ENCODE assay signal across 1 cellular context in the genomic region with DNA sequence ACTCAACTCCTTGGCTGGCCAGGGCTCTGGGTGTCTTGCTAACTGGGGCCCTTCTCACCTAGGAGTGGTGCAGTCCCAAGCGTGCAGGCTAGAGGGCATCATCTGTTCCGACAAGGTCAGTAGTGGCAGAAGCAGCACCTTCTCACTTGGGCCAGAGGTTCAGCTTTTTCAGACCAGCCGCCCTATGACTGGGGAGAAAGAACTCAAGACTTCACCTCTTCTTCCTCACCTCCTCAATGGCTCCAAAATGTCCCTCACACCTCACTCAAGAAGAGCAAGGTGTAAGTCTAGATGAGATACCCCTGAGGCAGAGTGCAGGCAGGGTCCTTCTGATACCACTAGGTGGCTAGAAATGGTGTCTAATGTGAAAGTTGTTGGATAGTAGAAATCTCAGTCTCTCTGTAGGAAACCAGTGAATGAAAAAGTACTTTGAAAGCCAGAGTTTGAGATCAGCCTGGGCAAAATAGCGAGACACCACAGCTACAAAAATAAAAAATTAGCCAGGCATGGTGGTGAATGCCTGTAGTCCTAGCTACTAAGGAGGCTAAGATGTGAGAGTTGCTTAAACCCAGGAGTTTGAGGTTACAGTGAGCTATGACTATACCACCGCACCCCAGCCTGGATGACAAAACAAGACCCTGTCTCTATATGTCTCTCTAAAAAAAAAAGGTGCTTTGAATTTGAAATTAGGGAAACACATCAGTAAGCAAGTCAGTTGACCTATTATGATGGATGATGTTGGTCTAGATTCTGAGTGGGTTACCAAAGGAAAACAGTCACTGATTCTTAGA.
TF ChIP-seq lines count a peak whose summit lies in the region.

No MANE protein-coding gene starts in this region.

TF ChIP-seq in IMR-90, 13 proteins besides CTCF, POLR2A, EP300 and RAD21:
- TF ChIP-seq BHLHE40 (IDR thresholded peaks at IDR 0.05; ENCODE audit: low read depth, low read length) (no peak), RFX5 (IDR thresholded peaks at IDR 0.05; ENCODE audit: low read depth, low read length) (no peak), MAZ (IDR thresholded peaks at IDR 0.05; ENCODE audit: borderline replicate concordance, low read depth, low read length) (no peak), SMC3 (IDR thresholded peaks at IDR 0.05; ENCODE audit: low read depth, low read length) (0 out of 2 replicates have a peak, but pooled peaks have one; percentile 11), CEBPB (IDR thresholded peaks at IDR 0.05; ENCODE audit: low read depth, low read length) (no peak)
- TF ChIP-seq, protein P1, sequence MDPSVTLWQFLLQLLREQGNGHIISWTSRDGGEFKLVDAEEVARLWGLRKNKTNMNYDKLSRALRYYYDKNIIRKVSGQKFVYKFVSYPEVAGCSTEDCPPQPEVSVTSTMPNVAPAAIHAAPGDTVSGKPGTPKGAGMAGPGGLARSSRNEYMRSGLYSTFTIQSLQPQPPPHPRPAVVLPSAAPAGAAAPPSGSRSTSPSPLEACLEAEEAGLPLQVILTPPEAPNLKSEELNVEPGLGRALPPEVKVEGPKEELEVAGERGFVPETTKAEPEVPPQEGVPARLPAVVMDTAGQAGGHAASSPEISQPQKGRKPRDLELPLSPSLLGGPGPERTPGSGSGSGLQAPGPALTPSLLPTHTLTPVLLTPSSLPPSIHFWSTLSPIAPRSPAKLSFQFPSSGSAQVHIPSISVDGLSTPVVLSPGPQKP (IDR thresholded peaks at IDR 0.05; ENCODE audit: borderline replicate concordance, low read depth, low read length), result no peak
